Comparison of ENCODE assay signal across 17 cellular contexts in genomic region chr17:78812849-78813248, GRCh38. TPM values are rescaled to one million over a fixed set of nuclear protein-coding genes. Genes with fewer than 3 reads are reported as not detected.
A peak's percentile ranks its signal among the peaks of the same experiment; 100 is the strongest.
DNase-seq lines count a peak whose midpoint lies in the region; ATAC-seq and TF ChIP-seq lines count a peak whose summit lies in the region.
"Had no signal": no experiment of that assay in that cellular context is flagged by ENCODE, and none has a peak within 500 bp of the region (broad histone marks: within the 10 kb centered on the region; RNA-seq: fewer than 3 reads in every experiment).

No MANE protein-coding gene starts in this region.

- H3K27ac Mint-ChIP-seq in stimulated activated naive CD8-positive, alpha-beta T cell treated with anti-CD3 and anti-CD28 coated beads, Interleukin-15, Interleukin-2, amounts not matched to agents 100 ng/mL and 50 ng/mL, for 24 hours = peak overlapping the region; percentile 26
- H3K27ac Mint-ChIP-seq in chondrocyte (ENCODE audit: unreplicated experiment) (no peak overlapping the region), nephron progenitor cell (peak overlapping the region; percentile 29)
- H3K27ac Mint-ChIP-seq: activated naive CD8-positive, alpha-beta T cell treated with anti-CD3 and anti-CD28 coated beads, Interleukin-2, amount 10 ng/mL, durations not matched to agents 7 days and 5 days; stimulated activated naive B cell treated with anti-CD40 and anti-IgM and Interleukin-4, amounts not matched to agents 10 μg/mL and 1 μg/mL and 100 μg/mL, for 72 hours had no signal

- H3K4me3 Mint-ChIP-seq in stimulated activated naive CD8-positive, alpha-beta T cell treated with anti-CD3 and anti-CD28 coated beads, Interleukin-15, Interleukin-2, amounts not matched to agents 100 ng/mL and 50 ng/mL, for 24 hours = no peak overlapping the region
- H3K4me3 Mint-ChIP-seq in chondrocyte (ENCODE audit: unreplicated experiment) (no peak overlapping the region), nephron progenitor cell (no peak overlapping the region)
- H3K4me3 Mint-ChIP-seq: activated naive CD8-positive, alpha-beta T cell treated with anti-CD3 and anti-CD28 coated beads, Interleukin-2, amount 10 ng/mL, durations not matched to agents 7 days and 5 days; stimulated activated naive B cell treated with anti-CD40 and anti-IgM and Interleukin-4, amounts not matched to agents 10 μg/mL and 1 μg/mL and 100 μg/mL, for 72 hours had no signal

- TF ChIP-seq CTCF in chondrocyte (IDR thresholded peaks at IDR 0.05) = no peak
- no peak for TF ChIP-seq CTCF in nephron progenitor cell (IDR thresholded peaks at IDR 0.05)

- no peaks in the 10 kb centered on the region for H3K27me3 Mint-ChIP-seq in stimulated activated naive CD8-positive, alpha-beta T cell treated with anti-CD3 and anti-CD28 coated beads, Interleukin-15, Interleukin-2, amounts not matched to agents 100 ng/mL and 50 ng/mL, for 24 hours
- no peaks in the 10 kb centered on the region for H3K27me3 Mint-ChIP-seq in chondrocyte (ENCODE audit: low read depth)
- H3K27me3 Mint-ChIP-seq in nephron progenitor cell (ENCODE audit: low read depth, poor library complexity) = no peaks in the 10 kb centered on the region
- H3K27me3 Mint-ChIP-seq: activated naive CD8-positive, alpha-beta T cell treated with anti-CD3 and anti-CD28 coated beads, Interleukin-2, amount 10 ng/mL, durations not matched to agents 7 days and 5 days; naive B cell; stimulated activated naive B cell treated with anti-CD40 and anti-IgM and Interleukin-4, amounts not matched to agents 10 μg/mL and 1 μg/mL and 100 μg/mL, for 72 hours had no signal

- ATAC-seq in stimulated activated naive CD8-positive, alpha-beta T cell treated with anti-CD3 and anti-CD28 coated beads, Interleukin-15, Interleukin-2, amounts not matched to agents 100 U/mL and 50 U/mL, for 24 hours = no peak
- ATAC-seq in HG02852 (IDR thresholded peaks at IDR 0.05; ENCODE audit: unreplicated experiment) = no peak
- ATAC-seq: left lung had no signal

- H3K4me1 Mint-ChIP-seq in stimulated activated naive CD8-positive, alpha-beta T cell treated with anti-CD3 and anti-CD28 coated beads, Interleukin-15, Interleukin-2, amounts not matched to agents 100 ng/mL and 50 ng/mL, for 24 hours (ENCODE audit: low read depth) = peaks cover 24% of the 10 kb centered on the region
- H3K4me1 Mint-ChIP-seq in chondrocyte (ENCODE audit: low read depth) (no peaks in the 10 kb centered on the region), nephron progenitor cell (no peaks in the 10 kb centered on the region)
- H3K4me1 Mint-ChIP-seq: naive B cell had no signal

- DNase-seq in stimulated activated naive CD8-positive, alpha-beta T cell treated with anti-CD3 and anti-CD28 coated beads, Interleukin-15, Interleukin-2, amounts not matched to agents 100 U/mL and 50 U/mL, for 24 hours = no peak
- peak; percentile 20 for DNase-seq in chondrocyte (ENCODE audit: low spot score)
- no peak for DNase-seq in nephron progenitor cell
- DNase-seq in cerebellar cortex (ENCODE audit: low spot score) = no peak
- DNase-seq in medulla oblongata (ENCODE audit: extremely low spot score) = no peak
- no peak for DNase-seq in NCI-H2227 (lab: John Stamatoyannopoulos, UW; ENCODE audit: unreplicated experiment)
- DNase-seq: activated CD4-positive, CD25-positive, alpha-beta regulatory T cell; activated CD8-positive, alpha-beta memory T cell treated with anti-CD3 and anti-CD28 coated beads, Interleukin-2, amount 50 U/mL, for 4 hours; activated naive CD8-positive, alpha-beta T cell treated with anti-CD3 and anti-CD28 coated beads, Interleukin-2, amount 10 ng/mL, durations not matched to agents 7 days and 5 days; EL; Kasumi-1; left lung; naive B cell; NCI-H2171 treated with DMSO at 0.1 percent for 48 hours; stimulated activated naive B cell treated with anti-CD40 and anti-IgM and Interleukin-4, amounts not matched to agents 10 μg/mL and 1 μg/mL and 100 μg/mL, for 72 hours had no signal

- H3K9me3 Mint-ChIP-seq in stimulated activated naive CD8-positive, alpha-beta T cell treated with anti-CD3 and anti-CD28 coated beads, Interleukin-15, Interleukin-2, amounts not matched to agents 100 ng/mL and 50 ng/mL, for 24 hours = no peaks in the 10 kb centered on the region
- H3K9me3 Mint-ChIP-seq in chondrocyte (ENCODE audit: low read depth) (no peaks in the 10 kb centered on the region), nephron progenitor cell (no peaks in the 10 kb centered on the region)
- H3K9me3 Mint-ChIP-seq: activated naive CD8-positive, alpha-beta T cell treated with anti-CD3 and anti-CD28 coated beads, Interleukin-2, amount 10 ng/mL, durations not matched to agents 7 days and 5 days; naive B cell; stimulated activated naive B cell treated with anti-CD40 and anti-IgM and Interleukin-4, amounts not matched to agents 10 μg/mL and 1 μg/mL and 100 μg/mL, for 72 hours had no signal

- peaks cover 76% of the 10 kb centered on the region for H3K36me3 Mint-ChIP-seq in stimulated activated naive CD8-positive, alpha-beta T cell treated with anti-CD3 and anti-CD28 coated beads, Interleukin-15, Interleukin-2, amounts not matched to agents 100 ng/mL and 50 ng/mL, for 24 hours (ENCODE audit: low read depth)
- H3K36me3 Mint-ChIP-seq in chondrocyte (ENCODE audit: low read depth) = peaks cover 44% of the 10 kb centered on the region
- peaks cover 67% of the 10 kb centered on the region for H3K36me3 Mint-ChIP-seq in nephron progenitor cell (ENCODE audit: low read depth)

RNA-seq across cellular contexts. Expression of gene USP36, which starts 27.8 kb away (rescaled TPM):
- 45.1 to 51.2 TPM (median 49.6 TPM) in 3 replicates for total RNA-seq in chondrocyte

RNA-seq across cellular contexts. Expression of gene CYTH1, which starts 30.8 kb away (rescaled TPM):
- total RNA-seq in chondrocyte = 79.2 to 155 TPM (median 80.8 TPM) in 3 replicates
